2 cellular contexts compared by ENCODE assay signal in the genomic region with DNA sequence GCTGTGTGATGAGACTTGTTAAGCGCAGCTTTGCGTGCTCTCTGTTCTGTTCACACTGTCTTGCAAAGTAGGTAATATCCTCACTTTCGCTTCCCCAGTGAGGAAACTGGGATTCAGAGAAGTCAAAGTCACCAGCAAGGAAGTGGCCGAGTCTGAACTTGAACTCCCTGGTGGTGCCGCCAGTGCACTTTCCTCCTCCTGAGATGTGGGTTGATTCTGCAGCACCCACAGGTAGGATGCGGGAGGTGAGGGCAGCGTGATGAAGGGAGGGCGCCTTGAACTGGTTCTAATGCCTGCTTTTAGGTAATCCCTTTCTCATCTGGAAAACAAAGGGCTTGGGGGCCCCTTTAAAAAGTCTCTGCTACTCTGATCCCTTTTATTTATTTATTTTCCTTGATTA.
TF ChIP-seq lines count a peak whose summit lies in the region.

No MANE protein-coding gene starts in this region.

TF ChIP-seq in SK-N-SH, 30 proteins besides CTCF, POLR2A, EP300 and RAD21 (continued from another document):
- TF ChIP-seq USF2 (IDR thresholded peaks at IDR 0.05; ENCODE audit: borderline replicate concordance, low read depth, low read length) (no peak), TEAD4 (IDR thresholded peaks at IDR 0.05; ENCODE audit: borderline replicate concordance, insufficient read depth) (no peak), TAF1 (IDR thresholded peaks at IDR 0.05; ENCODE audit: borderline replicate concordance, low read depth, low read length) (no peak), RCOR1 (IDR thresholded peaks at IDR 0.05; ENCODE audit: low read length) (no peak), TCF12 (IDR thresholded peaks at IDR 0.05) (no peak), RXRA (IDR thresholded peaks at IDR 0.05; ENCODE audit: borderline replicate concordance, low read depth) (no peak), CHD2 (IDR thresholded peaks at IDR 0.05; ENCODE audit: low read length, partially characterized antibody) (no peak), FOSL2 (IDR thresholded peaks at IDR 0.05; ENCODE audit: borderline replicate concordance, low read depth) (no peak), RFX5 (IDR thresholded peaks at IDR 0.05; ENCODE audit: low read length) (no peak), GABPA (IDR thresholded peaks at IDR 0.05; ENCODE audit: low read depth) (no peak), EZH2phosphoT487 (IDR thresholded peaks at IDR 0.05; ENCODE audit: borderline replicate concordance, low read depth) (no peak)

TF ChIP-seq in WTC11, 78 proteins besides CTCF, POLR2A, EP300 and RAD21 (continued from another document):
- no peak for TF ChIP-seq ARID4B (CRISPR knock-in tag; IDR thresholded peaks at IDR 0.05; ENCODE audit: borderline replicate concordance)
- no peak for TF ChIP-seq E2F1 (CRISPR knock-in tag; IDR thresholded peaks at IDR 0.05)
- TF ChIP-seq CREM (CRISPR knock-in tag; IDR thresholded peaks at IDR 0.05) = no peak
- TF ChIP-seq FOXP1 (CRISPR knock-in tag; IDR thresholded peaks at IDR 0.05; ENCODE audit: borderline replicate concordance) = no peak
- no peak for TF ChIP-seq AFF4 (CRISPR knock-in tag; IDR thresholded peaks at IDR 0.05; ENCODE audit: borderline replicate concordance)
- TF ChIP-seq ZNF512 (CRISPR knock-in tag; IDR thresholded peaks at IDR 0.05; ENCODE audit: borderline replicate concordance) = no peak
- TF ChIP-seq ZNF317 (CRISPR knock-in tag; IDR thresholded peaks at IDR 0.05; ENCODE audit: borderline replicate concordance, low read depth) = no peak
- TF ChIP-seq IRF1 (CRISPR knock-in tag; IDR thresholded peaks at IDR 0.05) = no peak
- TF ChIP-seq ZNF219 (CRISPR knock-in tag; IDR thresholded peaks at IDR 0.05; ENCODE audit: borderline replicate concordance) = no peak
- TF ChIP-seq SMAD3 (CRISPR knock-in tag; IDR thresholded peaks at IDR 0.05; ENCODE audit: borderline replicate concordance) = no peak
- no peak for TF ChIP-seq CREB1 (CRISPR knock-in tag; IDR thresholded peaks at IDR 0.05)
- TF ChIP-seq IRF2 (CRISPR knock-in tag; IDR thresholded peaks at IDR 0.05; ENCODE audit: borderline replicate concordance, low read depth) = no peak
- no peak for TF ChIP-seq KAT7 (CRISPR knock-in tag; IDR thresholded peaks at IDR 0.05; ENCODE audit: borderline replicate concordance)
- no peak for TF ChIP-seq CDX4 (CRISPR knock-in tag; IDR thresholded peaks at IDR 0.05; ENCODE audit: borderline replicate concordance)
- TF ChIP-seq ERG (CRISPR knock-in tag; IDR thresholded peaks at IDR 0.05) = no peak
- TF ChIP-seq TEAD1 (CRISPR knock-in tag; IDR thresholded peaks at IDR 0.05) = no peak
